In the genomic region with DNA sequence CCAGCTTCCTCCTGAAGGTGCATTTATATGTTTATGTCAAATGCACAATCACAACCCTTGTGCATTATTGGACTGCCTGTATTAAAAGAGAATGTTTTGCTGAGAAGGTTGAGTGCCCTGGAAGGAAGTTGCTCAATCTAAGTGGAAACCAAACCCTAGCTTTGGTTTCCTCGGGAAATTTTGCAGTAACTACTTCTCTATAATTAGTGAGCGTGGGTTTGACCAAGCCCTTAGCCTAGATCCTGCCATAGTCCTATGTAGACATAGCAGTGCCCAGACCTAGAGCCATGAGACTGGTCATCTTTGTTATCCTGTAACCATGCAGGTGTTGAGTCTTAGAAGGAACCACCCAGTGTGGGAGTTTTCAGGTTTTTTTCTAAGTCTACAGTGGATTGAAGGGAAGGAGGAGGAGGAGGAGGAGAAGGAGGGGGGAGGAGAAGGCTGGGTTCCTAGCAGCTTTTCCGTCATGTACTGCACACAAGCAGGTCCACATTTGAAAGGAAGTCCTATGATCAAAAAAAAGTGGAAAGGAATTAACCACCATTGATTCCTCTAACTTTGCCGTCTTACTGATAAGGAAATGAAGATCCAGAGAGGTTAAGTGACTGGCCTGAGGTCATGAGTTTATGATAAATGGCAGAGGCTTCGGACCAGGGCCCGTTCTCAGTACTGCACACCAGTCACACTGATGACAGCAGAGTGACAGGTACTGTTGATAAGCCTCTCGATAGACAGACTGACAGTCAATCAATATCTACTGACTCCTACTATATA, we compare ENCODE assay signal across 9 cellular contexts.
DNase-seq lines count a peak whose midpoint lies in the region; ATAC-seq, FAIRE-seq and TF ChIP-seq lines count a peak whose summit lies in the region.
"Had no signal": no experiment of that assay in that cellular context is flagged by ENCODE, and none has a peak within 500 bp of the region (broad histone marks: within the 10 kb centered on the region; RNA-seq: fewer than 3 reads in every experiment).

No MANE protein-coding gene starts in this region.

- H3K79me2 ChIP-seq in neural progenitor cell (ENCODE audit: low read depth), result no peaks in the 10 kb centered on the region

- no peak for FAIRE-seq in frontal cortex (lab: Jason Lieb, UNC)

- no peak overlapping the region for H3K9ac ChIP-seq in neural progenitor cell

- H3K27ac ChIP-seq in neural progenitor cell (no peak overlapping the region), SJCRH30 (no peak overlapping the region)

- no peaks in the 10 kb centered on the region for H4K20me1 ChIP-seq in neural progenitor cell (ENCODE audit: low read depth)

- no peaks in the 10 kb centered on the region for H3K36me3 ChIP-seq in neural progenitor cell
- H3K36me3 ChIP-seq in SJCRH30, result no peaks in the 10 kb centered on the region

- H3K4me3 ChIP-seq in neural progenitor cell (no peak overlapping the region), SJCRH30 (no peak overlapping the region)

- H3K27me3 Mint-ChIP-seq in activated CD8-positive, alpha-beta T cell treated with anti-CD3 and anti-CD28 coated beads for 36 hours, result no peaks in the 10 kb centered on the region
- no peaks in the 10 kb centered on the region for H3K27me3 Mint-ChIP-seq in naive B cell
- H3K27me3 Mint-ChIP-seq in neural progenitor cell (ENCODE audit: insufficient read depth, low read depth), result peaks cover 4% of the 10 kb centered on the region

- H3K9me3 Mint-ChIP-seq in activated CD8-positive, alpha-beta T cell treated with anti-CD3 and anti-CD28 coated beads for 36 hours, result no peaks in the 10 kb centered on the region
- H3K9me3 Mint-ChIP-seq in naive B cell (peaks cover 0 to 3% (median 2%) of the 10 kb centered on the region in 7 donors), neural progenitor cell (no peaks in the 10 kb centered on the region)

- H2AFZ ChIP-seq in neural progenitor cell (replicated peaks), result no peak overlapping the region

- intact Hi-C loops in activated CD8-positive, alpha-beta T cell treated with anti-CD3 and anti-CD28 coated beads for 36 hours (cut with micrococcal nuclease), result no loop called here

- no peak for DNase-seq in activated CD8-positive, alpha-beta T cell treated with anti-CD3 and anti-CD28 coated beads for 36 hours
- DNase-seq in naive B cell, result peak; percentile 69
- DNase-seq in neural progenitor cell (ENCODE audit: low spot score), result no peak
- no peak for DNase-seq in SJCRH30
- DNase-seq in NCI-H69 (lab: John Stamatoyannopoulos, UW), result no peak
- DNase-seq in frontal cortex (ENCODE audit: low spot score in 2 of 2), result no peak
- DNase-seq: activated effector memory CD4-positive, alpha-beta T cell treated with anti-CD3 and anti-CD28 coated beads, Interleukin-2, amount 50 U/mL, for 16 hours had no signal

- POLR2A ChIA-PET in activated CD8-positive, alpha-beta T cell treated with anti-CD3 and anti-CD28 coated beads for 36 hours (lab: Charles Lee), result no interaction called here

- no peak overlapping the region for H3K4me3 Mint-ChIP-seq in activated CD8-positive, alpha-beta T cell treated with anti-CD3 and anti-CD28 coated beads for 36 hours
- peak overlapping the region; percentile 27 to 96 (median 84) for H3K4me3 Mint-ChIP-seq in naive B cell
- H3K4me3 Mint-ChIP-seq in neural progenitor cell, result no peak overlapping the region

- ATAC-seq in GM18502 (IDR thresholded peaks at IDR 0.05; ENCODE audit: poor library complexity, unreplicated experiment), result peak; percentile 62
- peak; percentile 70 for ATAC-seq in HG03108 (IDR thresholded peaks at IDR 0.05; ENCODE audit: unreplicated experiment)
- ATAC-seq in activated CD8-positive, alpha-beta T cell treated with anti-CD3 and anti-CD28 coated beads for 36 hours, result no peak
- peak; percentile 85 to 90 for ATAC-seq in naive B cell (ENCODE audit: low read depth in 2 of 2)

- H3K4me1 ChIP-seq in neural progenitor cell, result no peaks in the 10 kb centered on the region
- peaks cover 8% of the 10 kb centered on the region for H3K4me1 ChIP-seq in SJCRH30

- H3K4me2 ChIP-seq in neural progenitor cell, result no peak overlapping the region

- no peaks in the 10 kb centered on the region for H3F3A ChIP-seq in neural progenitor cell (ENCODE audit: low read depth)

- H3K27ac Mint-ChIP-seq in activated CD8-positive, alpha-beta T cell treated with anti-CD3 and anti-CD28 coated beads for 36 hours, result peak overlapping the region; percentile 68
- H3K27ac Mint-ChIP-seq in naive B cell (peak overlapping the region; percentile 94 to 99 (median 98)), neural progenitor cell (no peak overlapping the region)

- no peak for TF ChIP-seq CTCF in activated CD8-positive, alpha-beta T cell treated with anti-CD3 and anti-CD28 coated beads for 36 hours (IDR thresholded peaks at IDR 0.05)
- TF ChIP-seq CTCF in neural progenitor cell (IDR thresholded peaks at IDR 0.05), result no peak

- CTCF ChIA-PET in activated CD8-positive, alpha-beta T cell treated with anti-CD3 and anti-CD28 coated beads for 36 hours (lab: Charles Lee), result interaction anchor here (1.6 to 7.7 kb wide), 2 partner anchors 33 to 81 kb away, joined by 4 to 29 read pairs; no protein-coding TSS in a partner anchor

- peaks cover 37% of the 10 kb centered on the region for H3K4me1 Mint-ChIP-seq in activated CD8-positive, alpha-beta T cell treated with anti-CD3 and anti-CD28 coated beads for 36 hours (ENCODE audit: low read depth)
- peaks cover 84 to 96% (median 95%) of the 10 kb centered on the region in 3 donors for H3K4me1 Mint-ChIP-seq in naive B cell
- H3K4me1 Mint-ChIP-seq in neural progenitor cell, result peaks cover 4% of the 10 kb centered on the region

- H3K27me3 ChIP-seq in neural progenitor cell (no peaks in the 10 kb centered on the region), SJCRH30 (no peaks in the 10 kb centered on the region)

- no peaks in the 10 kb centered on the region for H3K36me3 Mint-ChIP-seq in activated CD8-positive, alpha-beta T cell treated with anti-CD3 and anti-CD28 coated beads for 36 hours (ENCODE audit: low read depth)
- H3K36me3 Mint-ChIP-seq in naive B cell (peaks cover 4 to 7% of the 10 kb centered on the region in 2 donors), neural progenitor cell (no peaks in the 10 kb centered on the region)

- H3K9me3 ChIP-seq in neural progenitor cell (ENCODE audit: low read depth) (no peaks in the 10 kb centered on the region), SJCRH30 (replicated peaks) (no peaks in the 10 kb centered on the region)

Comparison
In these comparisons a context has a peak if more than half of its experiments do, and no peak if none do; other contexts are left out.
1. H3K4me3 Mint-ChIP-seq: peak in naive B cell (8 of 8); none in activated CD8-positive, alpha-beta T cell treated with anti-CD3 and anti-CD28 coated beads for 36 hours (single experiment) and neural progenitor cell (single experiment).